18 cellular contexts compared by ENCODE assay signal in the genomic region with DNA sequence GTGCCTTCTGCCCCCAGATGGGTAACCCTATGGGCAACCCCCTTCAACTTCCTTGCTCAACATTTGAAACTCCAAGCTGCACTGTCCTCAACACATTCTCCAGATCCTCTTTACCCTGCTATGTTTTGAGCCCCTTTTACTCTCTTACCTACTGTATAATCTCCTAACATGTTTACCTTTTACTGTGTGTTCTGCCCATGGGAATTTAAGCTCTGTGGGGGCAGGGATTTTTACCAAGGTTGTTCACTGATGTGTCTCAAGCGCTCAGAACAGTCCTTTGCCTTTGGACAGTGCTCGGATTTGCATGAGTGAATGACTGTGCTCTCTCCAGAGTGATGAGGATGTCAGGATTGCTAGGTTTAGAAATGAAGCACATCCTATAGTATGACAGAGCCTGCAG. TPM values are rescaled to one million over a fixed set of nuclear protein-coding genes. Genes with fewer than 3 reads are reported as not detected.
DNase-seq lines count a peak whose midpoint lies in the region; FAIRE-seq and TF ChIP-seq lines count a peak whose summit lies in the region.
"Had no signal": no experiment of that assay in that cellular context is flagged by ENCODE, and none has a peak within 500 bp of the region (broad histone marks: within the 10 kb centered on the region; RNA-seq: fewer than 3 reads in every experiment).

No MANE protein-coding gene starts in this region.

- H3K27me3 Mint-ChIP-seq in MCF 10A (ENCODE audit: insufficient read depth, unreplicated experiment), result no peaks in the 10 kb centered on the region

- H2BK12ac ChIP-seq in H1 (ENCODE audit: low read depth, low read length), result no peak overlapping the region

- no peaks in the 10 kb centered on the region for H3K36me3 Mint-ChIP-seq in MCF 10A (ENCODE audit: insufficient read depth, unreplicated experiment)
- H3K36me3 Mint-ChIP-seq: CD14-positive monocyte; CD8-positive, alpha-beta T cell had no signal

- peaks cover 33% of the 10 kb centered on the region for H3K4me1 Mint-ChIP-seq in MCF 10A (ENCODE audit: insufficient read depth, unreplicated experiment)
- H3K4me1 Mint-ChIP-seq: CD14-positive monocyte had no signal

- no peaks in the 10 kb centered on the region for H3K9me3 ChIP-seq in breast epithelium
- H3K9me3 ChIP-seq in H1 (ENCODE audit: insufficient read depth in 2 of 2, low read depth in 1 of 2, low read length in 1 of 2), result no peaks in the 10 kb centered on the region; a peak in 1 of 4 replicates
- H3K9me3 ChIP-seq: A549, HAP-1 had no signal

- TF ChIP-seq RAD21 in H1 (IDR thresholded peaks at IDR 0.05 in 1 of 2, conservative IDR thresholded peaks at IDR 0.05 in 1 of 2; ENCODE audit: low read depth in 2 of 2, low read length in 2 of 2), result no peak

- H3K4me2 ChIP-seq in H1 (ENCODE audit: insufficient read depth in 1 of 2, low read depth in 2 of 2, low read length in 2 of 2) (no peak overlapping the region), mesendoderm (ENCODE audit: low read length) (no peak overlapping the region)
- H3K4me2 ChIP-seq: A549 had no signal

- H3K56ac ChIP-seq in H1 (replicated peaks; ENCODE audit: insufficient read length, low read depth, low read length) (no peak overlapping the region), mesendoderm (ENCODE audit: low read length) (no peak overlapping the region)

- BruUV-seq in MCF 10A (replicated peaks; lab: Mats Ljungman, UMichigan), result no TSS peak

- 76% methylated on average over 2 of the region's 2 CpGs; no CpG with 5 or more reads in 1 of the 2 experiments for WGBS in H1 (ENCODE audit: extremely low coverage in 1 of 2, insufficient coverage in 1 of 2, insufficient read length in 1 of 2, insufficient replicate concordance in 2 of 2, low coverage in 1 of 2, low lambda C conversion rate in 2 of 2, missing lambda C conversion rate in 1 of 2), 2 experiments
- no CpG with 5 or more reads among the region's 2 CpGs for WGBS in mesendoderm (ENCODE audit: extremely low coverage, insufficient coverage, low lambda C conversion rate)

- H4K20me1 ChIP-seq in H1 (replicated peaks in 1 of 2; ENCODE audit: control insufficient read depth in 1 of 2, insufficient read depth in 2 of 2, low read length in 2 of 2), result no peaks in the 10 kb centered on the region

- no peak overlapping the region for H3K14ac ChIP-seq in H1 (ENCODE audit: insufficient read length)

- no peak for TF ChIP-seq POLR2A in breast epithelium (IDR thresholded peaks at IDR 0.05)
- TF ChIP-seq POLR2A in H1 (IDR thresholded peaks at IDR 0.05; ENCODE audit: control extremely low read depth in 1 of 2, low read depth in 2 of 2, low read length in 2 of 2), result no peak

- no peak overlapping the region for H2AFZ ChIP-seq in H1 (ENCODE audit: low read length)

- no peak overlapping the region for H3K9ac ChIP-seq in H1 (replicated peaks in 1 of 4; ENCODE audit: extremely low read depth in 1 of 4, low read depth in 3 of 4, low read length in 3 of 4)
- no peak overlapping the region for H3K9ac ChIP-seq in mesendoderm (ENCODE audit: low read length)

- intact Hi-C loops in MCF 10A (cut with micrococcal nuclease), result no loop called here
- intact Hi-C loops in breast epithelium (cut with DNase I; ENCODE audit: low total_unique reads), result no loop called here

- TF ChIP-seq EP300 in H1 (IDR thresholded peaks at IDR 0.05; ENCODE audit: borderline replicate concordance in 1 of 2, low read depth in 2 of 2, low read length in 2 of 2), result no peak

- POLR2A ChIA-PET in MCF 10A (lab: Yijun Ruan, JAX) (no interaction called here), H1 (lab: Charles Lee; ENCODE audit: partially characterized antibody) (interaction anchor here (0.7 to 1.3 kb wide), 3 partner anchors 10 to 120 kb away, joined by 3 to 4 read pairs (median 3); no protein-coding TSS in a partner anchor)

- no peaks in the 10 kb centered on the region for H3K9me3 Mint-ChIP-seq in MCF 10A (ENCODE audit: unreplicated experiment)

- H3K4me3 Mint-ChIP-seq in MCF 10A (ENCODE audit: unreplicated experiment), result no peak overlapping the region
- H3K4me3 Mint-ChIP-seq: CD14-positive monocyte; CD8-positive, alpha-beta T cell had no signal

- H3K27ac ChIP-seq in breast epithelium, result no peak overlapping the region
- H3K27ac ChIP-seq in H1 (ENCODE audit: low read depth, low read length), result no peak overlapping the region
- H3K27ac ChIP-seq in mesendoderm (ENCODE audit: low read depth, low read length), result no peak overlapping the region
- H3K27ac ChIP-seq: 22Rv1, A549 had no signal

- H2BK20ac ChIP-seq in H1 (ENCODE audit: low read length), result no peak overlapping the region

- H3K4me3 ChIP-seq in breast epithelium (no peak overlapping the region), H1 (ENCODE audit: extremely low read depth in 1 of 4, insufficient read depth in 2 of 4, low read depth in 3 of 4, low read length in 4 of 4) (no peak overlapping the region), mesendoderm (ENCODE audit: low read length) (no peak overlapping the region)
- H3K4me3 ChIP-seq: A549, HAP-1 had no signal

- no peaks in the 10 kb centered on the region for H3K27me3 ChIP-seq in breast epithelium
- H3K27me3 ChIP-seq in H1 (replicated peaks in 1 of 4; ENCODE audit: control insufficient read depth in 3 of 4, extremely low read depth in 1 of 4, insufficient read depth in 3 of 4, low read length in 3 of 4), result no peaks in the 10 kb centered on the region
- no peaks in the 10 kb centered on the region for H3K27me3 ChIP-seq in mesendoderm (ENCODE audit: insufficient read depth, low read length, poor library complexity)

- CTCF ChIA-PET in MCF 10A (lab: Yijun Ruan, JAX), result no interaction called here
- CTCF ChIA-PET in H1 (lab: Charles Lee; ENCODE audit: partially characterized antibody), result interaction anchor here (1.7 kb wide), 1 partner anchor 15 kb away, joined by 3 read pairs; no protein-coding TSS in a partner anchor

- H4K8ac ChIP-seq in H1 (ENCODE audit: extremely low read depth, insufficient read depth, low read length) (no peak overlapping the region), mesendoderm (ENCODE audit: low read depth, low read length) (no peak overlapping the region)

- H2AK5ac ChIP-seq in H1 (ENCODE audit: low read depth, low read length), result no peak overlapping the region
- no peak overlapping the region for H2AK5ac ChIP-seq in mesendoderm (ENCODE audit: low read length)

- no peaks in the 10 kb centered on the region for H3K4me1 ChIP-seq in breast epithelium
- no peaks in the 10 kb centered on the region for H3K4me1 ChIP-seq in H1 (replicated peaks in 1 of 4; ENCODE audit: control insufficient read depth in 3 of 4, insufficient read depth in 4 of 4, low read length in 3 of 4)
- peaks cover 2% of the 10 kb centered on the region for H3K4me1 ChIP-seq in mesendoderm (ENCODE audit: control insufficient read depth, low read depth, low read length)
- H3K4me1 ChIP-seq: A549, HAP-1 had no signal

- no peak overlapping the region for H4K91ac ChIP-seq in H1 (replicated peaks; ENCODE audit: insufficient read length, low read length)

- H3K79me1 ChIP-seq in H1 (ENCODE audit: low read depth, low read length) (peaks cover 7% of the 10 kb centered on the region; the same call in 1 of the 2 replicates), mesendoderm (ENCODE audit: low read length) (no peaks in the 10 kb centered on the region)

- no peak overlapping the region for H3K18ac ChIP-seq in H1 (ENCODE audit: extremely low read depth, low read length)
- H3K18ac ChIP-seq in mesendoderm (ENCODE audit: low read length), result no peak overlapping the region

- no peak overlapping the region for H2BK120ac ChIP-seq in H1 (replicated peaks; ENCODE audit: low read depth, low read length)
- H2BK120ac ChIP-seq in mesendoderm (ENCODE audit: low read depth, low read length), result no peak overlapping the region

- H2BK15ac ChIP-seq in H1 (ENCODE audit: low read length), result no peak overlapping the region
- no peak overlapping the region for H2BK15ac ChIP-seq in mesendoderm (replicated peaks; ENCODE audit: low read depth)

- no peak for TF ChIP-seq CTCF in MCF 10A (IDR thresholded peaks at IDR 0.05; ENCODE audit: unreplicated experiment)
- no peak for TF ChIP-seq CTCF in breast epithelium (IDR thresholded peaks at IDR 0.05)
- TF ChIP-seq CTCF in H1 (IDR thresholded peaks at IDR 0.05; ENCODE audit: control extremely low read depth in 1 of 3, insufficient read depth in 1 of 3, low read depth in 1 of 3, low read length in 3 of 3), result no peak

- DNase-seq in MCF 10A (ENCODE audit: unreplicated experiment), result no peak
- no peak for DNase-seq in breast epithelium (ENCODE audit: low spot score in 2 of 2)
- DNase-seq in H1 (ENCODE audit: low read depth in 1 of 2, low spot score in 2 of 2), result no peak
- DNase-seq in mesendoderm, result no peak
- DNase-seq in kidney tubule cell (ENCODE audit: low spot score), result no peak
- DNase-seq in SW 1271 (lab: John Stamatoyannopoulos, UW), result no peak
- DNase-seq in DMS53 (lab: John Stamatoyannopoulos, UW), result no peak
- DNase-seq: AML-193; Calu3; CD8-positive, alpha-beta T cell; DMS 273 treated with DMSO at 0.1 percent for 48 hours had no signal

- H3K23ac ChIP-seq in H1 (ENCODE audit: insufficient read length) (no peak overlapping the region), mesendoderm (ENCODE audit: low read length) (peak overlapping the region; percentile 56)

- H3K23me2 ChIP-seq in H1 (ENCODE audit: low read depth, low read length), result no peaks in the 10 kb centered on the region; the same call in none of the 2 replicates

- H2BK5ac ChIP-seq in H1 (ENCODE audit: low read depth, low read length) (no peak overlapping the region), mesendoderm (ENCODE audit: low read length) (no peak overlapping the region)

- peak overlapping the region; percentile 27 for H3K4ac ChIP-seq in H1 (replicated peaks; ENCODE audit: insufficient read length, low read depth, low read length)
- no peak overlapping the region for H3K4ac ChIP-seq in mesendoderm (ENCODE audit: low read depth, low read length)

- H4K5ac ChIP-seq in H1 (ENCODE audit: insufficient read length, low read depth, low read length) (no peak overlapping the region), mesendoderm (ENCODE audit: low read length) (no peak overlapping the region)

- FAIRE-seq in H1 (lab: Jason Lieb, UNC), result no peak
- FAIRE-seq: A549, G401.6, GM12891, GM19239 had no signal

- H3K79me2 ChIP-seq in H1 (ENCODE audit: control insufficient read depth in 1 of 2, insufficient read depth in 2 of 2, low read length in 2 of 2), result peaks cover 0 to 49% of the 10 kb centered on the region in 2 experiments; a peak in 3 of 4 replicates
- H3K79me2 ChIP-seq in mesendoderm (ENCODE audit: control insufficient read depth, insufficient read depth, low read length), result no peaks in the 10 kb centered on the region

- H3K27ac Mint-ChIP-seq in MCF 10A (ENCODE audit: low read depth, unreplicated experiment), result peak overlapping the region; percentile 24
- H3K27ac Mint-ChIP-seq: CD14-positive monocyte; CD8-positive, alpha-beta T cell had no signal

- no peaks in the 10 kb centered on the region for H3K36me3 ChIP-seq in breast epithelium
- no peaks in the 10 kb centered on the region for H3K36me3 ChIP-seq in H1 (ENCODE audit: control insufficient read depth in 2 of 4, insufficient read depth in 4 of 4, low read length in 3 of 4)
- no peaks in the 10 kb centered on the region for H3K36me3 ChIP-seq in mesendoderm (ENCODE audit: control insufficient read depth, insufficient read depth, low read length)
- H3K36me3 ChIP-seq: HAP-1 had no signal

RNA-seq across cellular contexts. Expression of gene SORBS2, which starts 53.2 kb away (rescaled TPM):
- total RNA-seq in MCF 10A (2022) (19.3 and 29.1 TPM in 2 replicates), breast epithelium (100 to 1,000 TPM in 2 of 3 donors, 10 to 100 TPM in 1; 21.8 to 132 (median 105) TPM)
- 73.0 and 75.8 TPM in 2 replicates for total RNA-seq in H1 (2021; fragmentation: NEBNext Ultra II Directional; extraction: Animal tissue kit (Norgen Biotek cat#: 25700))
- polyA plus RNA-seq in H1 (2011; rRNA removed), result 37.4 and 87.1 TPM in 2 replicates
- 34.5 TPM for polyA plus RNA-seq in H1 (2011; cell fraction: cytosol; rRNA removed)
- polyA plus RNA-seq in H1 (2011; cell fraction: nucleus; rRNA removed), result 96.7 TPM
- polyA plus RNA-seq in H1 (2012, experiment 1 of 2), result 46.3 to 72.9 TPM (median 63.2 TPM) in 4 replicates
- polyA plus RNA-seq in H1 (2012, experiment 2 of 2), result 12.5 TPM
- 80.9 TPM for polyA plus RNA-seq in H1 (2013, experiment 1 of 2)
- polyA plus RNA-seq in H1 (2013, experiment 2 of 2), result 79.9 TPM
- polyA minus RNA-seq in H1 (2011; rRNA and poly(A)+ RNA removed), result 136 and 328 TPM in 2 replicates
- polyA minus RNA-seq in H1 (2011; cell fraction: cytosol; rRNA and poly(A)+ RNA removed), result 49.0 TPM
- 200 TPM for polyA minus RNA-seq in H1 (2011; cell fraction: nucleus; rRNA and poly(A)+ RNA removed)
- 0.67 TPM for polyA plus RNA-seq in mesendoderm (2013, experiment 1 of 2)
- 0.76 TPM for polyA plus RNA-seq in mesendoderm (2013, experiment 2 of 2)
- polyA plus RNA-seq: CD14-positive monocyte had no signal
